ENCODE assay signal across 18 cellular contexts in the genomic region with DNA sequence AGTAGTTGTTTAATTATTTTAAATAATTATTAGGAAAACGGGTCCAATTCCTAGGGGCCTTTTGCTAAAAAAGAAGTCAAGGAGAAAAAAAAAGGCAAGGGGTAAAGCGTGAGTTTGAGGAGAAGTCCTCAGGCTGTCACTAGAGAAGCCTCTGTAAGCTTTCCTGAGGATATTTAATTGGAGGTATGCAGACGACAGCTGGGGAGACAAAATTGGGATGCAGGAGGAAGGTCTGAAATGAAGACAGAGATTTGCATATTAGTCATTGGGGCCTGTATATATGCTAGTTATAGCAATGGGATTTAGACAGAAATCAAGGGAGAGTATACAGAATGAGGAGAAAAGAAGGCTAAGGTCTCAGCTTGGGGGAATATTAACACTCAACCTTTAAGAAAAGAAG. TPM values are rescaled to one million over a fixed set of nuclear protein-coding genes. Genes with fewer than 3 reads are reported as not detected.
"Had no signal": no experiment of that assay in that cellular context is flagged by ENCODE, and none has a peak within 500 bp of the region (broad histone marks: within the 10 kb centered on the region; RNA-seq: fewer than 3 reads in every experiment).

No MANE protein-coding gene starts in this region.

- DNase-seq: activated CD4-positive, alpha-beta T cell treated with anti-CD3 and anti-CD28 coated beads, Interleukin-2, amount 50 U/mL, for 4 hours; activated CD4-positive, CD25-positive, alpha-beta regulatory T cell treated with anti-CD3 and anti-CD28 coated beads, Interleukin-2, amount 50 U/mL, for 72 hours; activated effector memory CD4-positive, alpha-beta T cell treated with Interleukin-2 at 50 U/mL for 16 hours; activated naive CD8-positive, alpha-beta T cell treated with anti-CD3 and anti-CD28 coated beads, Interleukin-2, amount 10 ng/mL, durations not matched to agents 7 days and 5 days; activated T-cell treated with anti-CD3 and anti-CD28 coated beads, Interleukin-2, amount 50 U/mL, for 1 hour; aorta; foreskin melanocyte; heart left ventricle; ovary; substantia nigra; transverse colon had no signal

- H3K4me3 Mint-ChIP-seq: activated naive CD8-positive, alpha-beta T cell treated with anti-CD3 and anti-CD28 coated beads, Interleukin-2, amount 10 ng/mL, durations not matched to agents 7 days and 5 days; neural crest cell had no signal

- H3K27ac Mint-ChIP-seq: activated naive CD8-positive, alpha-beta T cell treated with anti-CD3 and anti-CD28 coated beads, Interleukin-2, amount 10 ng/mL, durations not matched to agents 7 days and 5 days had no signal

- ATAC-seq: heart left ventricle had no signal

- H3K27me3 Mint-ChIP-seq: activated naive CD8-positive, alpha-beta T cell treated with anti-CD3 and anti-CD28 coated beads, Interleukin-2, amount 10 ng/mL, durations not matched to agents 7 days and 5 days had no signal

- H3K4me1 Mint-ChIP-seq: neural crest cell had no signal

RNA-seq across cellular contexts. Expression of gene ATP6V1G3, which starts 8.6 kb away (rescaled TPM):
- total RNA-seq: activated naive CD8-positive, alpha-beta T cell treated with anti-CD3 and anti-CD28 coated beads, Interleukin-2, amount 10 ng/mL, durations not matched to agents 7 days and 5 days; aorta; bronchial epithelial cell; endothelial cell of umbilical vein; heart left ventricle; lung microvascular endothelial cell; mononuclear cell; neural crest cell; ovary; skeletal muscle tissue; T-helper 2 cell treated with Interferon-gamma antibody and Interleukin-4, amounts not matched to agents 100 ng/mL and 5 ng/mL, for 36 hours; transverse colon had no signal
- polyA plus RNA-seq: aorta, endothelial cell of umbilical vein, heart left ventricle, ovary had no signal
